8 cellular contexts compared by ENCODE assay signal in the genomic region with DNA sequence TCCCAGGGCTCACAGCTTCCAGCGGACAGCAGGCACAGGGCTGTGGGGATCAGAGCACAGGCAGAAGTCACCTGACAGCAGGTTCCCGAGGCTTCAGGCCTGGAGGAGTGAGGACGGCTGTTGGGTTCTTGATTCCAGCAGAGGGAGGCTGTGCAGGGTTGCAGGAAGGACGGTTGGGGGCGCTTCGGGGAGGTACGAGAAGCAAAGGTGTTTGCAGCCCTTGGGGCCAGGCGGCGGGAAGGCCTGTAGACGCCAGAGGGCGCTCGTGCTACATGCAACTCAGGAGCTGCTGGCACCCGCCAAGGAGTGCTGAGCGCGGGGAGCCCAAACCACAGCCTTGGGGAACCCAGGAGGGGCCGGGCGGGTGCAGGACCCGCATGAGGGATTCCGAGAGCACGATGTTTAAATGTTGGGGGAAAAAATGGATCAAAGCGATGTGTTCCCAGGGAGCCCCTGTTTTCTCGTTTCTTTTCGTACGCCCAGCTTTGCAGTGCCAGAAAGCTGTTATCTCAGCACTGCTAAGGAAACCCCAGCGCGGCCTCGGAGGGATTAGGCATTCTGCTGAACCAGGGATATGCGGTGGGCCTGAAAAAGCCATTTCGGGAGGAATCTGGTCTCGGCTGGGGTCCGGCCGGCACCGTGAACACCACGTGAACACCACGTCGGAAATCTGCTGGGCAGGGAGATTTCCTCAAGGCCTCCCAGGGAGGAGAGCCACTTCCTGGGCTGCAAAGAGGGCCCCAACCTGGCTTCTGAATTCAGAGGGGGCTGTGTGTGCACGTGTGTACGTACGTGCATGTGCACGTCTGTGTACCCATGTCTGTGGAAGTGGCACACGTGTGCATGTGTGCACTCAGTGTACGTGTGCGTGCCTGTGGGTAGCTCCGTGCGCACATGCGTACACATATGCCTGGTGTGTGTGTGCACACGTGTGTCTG.
DNase-seq lines count a peak whose midpoint lies in the region; ATAC-seq and TF ChIP-seq lines count a peak whose summit lies in the region.

No MANE protein-coding gene starts in this region.

- H3K9me3 Mint-ChIP-seq in Caco-2 (ENCODE audit: unreplicated experiment) (no peaks in the 10 kb centered on the region), nephron progenitor cell (no peaks in the 10 kb centered on the region)
- H3K9me3 Mint-ChIP-seq in activated T-helper 2 cell treated with anti-CD3 and anti-CD28 coated beads, Interferon-gamma antibody, Interleukin-2, Interleukin-4, amounts not matched to agents 10 μg/mL and 5 μg/mL and 100 μg/mL, durations not matched to agents 14 hours and 24 hours and 36 hours = no peaks in the 10 kb centered on the region

- H3K36me3 ChIP-seq in Caco-2 (ENCODE audit: control insufficient read depth, insufficient read depth, low read length) (no peaks in the 10 kb centered on the region), Loucy (ENCODE audit: insufficient read depth, low read length) (no peaks in the 10 kb centered on the region), RWPE2 (ENCODE audit: low read depth) (no peaks in the 10 kb centered on the region)

- H3K9ac ChIP-seq in Loucy (ENCODE audit: low read depth, low read length, poor library complexity, severe bottlenecking) = peak overlapping the region; percentile 58

- TF ChIP-seq CTCF in Caco-2 (IDR thresholded peaks at IDR 0.05; ENCODE audit: insufficient read depth in 1 of 2, low read depth in 1 of 2, low read length in 1 of 2, severe bottlenecking in 1 of 2, unreplicated experiment in 1 of 2) (peak; percentile 98 to 99), Loucy (conservative IDR thresholded peaks at IDR 0.05; ENCODE audit: low read length) (peak; percentile 99), RWPE2 (IDR thresholded peaks at IDR 0.05; ENCODE audit: poor library complexity, severe bottlenecking) (peak; percentile 96), nephron progenitor cell (IDR thresholded peaks at IDR 0.05) (peak; percentile 99)

- peak overlapping the region; percentile 73 for H3K4me2 ChIP-seq in Loucy (ENCODE audit: low read depth, low read length, poor library complexity, severe bottlenecking)

- DNase-seq in Caco-2 (peak; percentile 92 to 95), RWPE2 (ENCODE audit: low spot score) (peak; percentile 89), fibroblast of the conjunctiva (ENCODE audit: low read depth) (peak; percentile 87), nephron progenitor cell (peak; percentile 99)
- peak; percentile 84 for DNase-seq in activated T-helper 2 cell treated with anti-CD3 and anti-CD28 coated beads, Interferon-gamma antibody, Interleukin-2, Interleukin-4, amounts not matched to agents 10 μg/mL and 5 μg/mL and 100 μg/mL, durations not matched to agents 14 hours and 24 hours and 36 hours (ENCODE audit: low spot score)
- peak; percentile 77 to 92 (median 86) for DNase-seq in stimulated activated naive CD4-positive, alpha-beta T cell (lab: John Stamatoyannopoulos, UW)

- H3K27me3 ChIP-seq in Caco-2 (replicated peaks; ENCODE audit: control insufficient read depth, insufficient read depth, low read length) = no peaks in the 10 kb centered on the region
- H3K27me3 ChIP-seq in Loucy (ENCODE audit: insufficient read depth, low read length, poor library complexity, severe bottlenecking) = no peaks in the 10 kb centered on the region
- no peaks in the 10 kb centered on the region for H3K27me3 ChIP-seq in RWPE2 (ENCODE audit: insufficient read depth, poor library complexity, severe bottlenecking)

- no peaks in the 10 kb centered on the region for H4K20me1 ChIP-seq in Loucy (ENCODE audit: insufficient read depth, low read length, poor library complexity, severe bottlenecking)

- BruUV-seq in Caco-2 (replicated peaks; lab: Mats Ljungman, UMichigan) = no TSS peak

- H3K27ac ChIP-seq in RWPE2 (ENCODE audit: poor library complexity, severe bottlenecking) = peak overlapping the region; percentile 73

- no peaks in the 10 kb centered on the region for H3F3A ChIP-seq in Loucy (ENCODE audit: low read depth)

- H3K4me1 Mint-ChIP-seq in Caco-2 (ENCODE audit: low read depth, unreplicated experiment) (no peaks in the 10 kb centered on the region), nephron progenitor cell (peaks cover 31% of the 10 kb centered on the region)
- H3K4me1 Mint-ChIP-seq in activated T-helper 2 cell treated with anti-CD3 and anti-CD28 coated beads, Interferon-gamma antibody, Interleukin-2, Interleukin-4, amounts not matched to agents 10 μg/mL and 5 μg/mL and 100 μg/mL, durations not matched to agents 14 hours and 24 hours and 36 hours (ENCODE audit: low read depth) = peaks cover 7% of the 10 kb centered on the region

- H3K36me3 Mint-ChIP-seq in Caco-2 (ENCODE audit: insufficient read depth, unreplicated experiment) (no peaks in the 10 kb centered on the region), nephron progenitor cell (ENCODE audit: low read depth) (no peaks in the 10 kb centered on the region)
- H3K36me3 Mint-ChIP-seq in activated T-helper 2 cell treated with anti-CD3 and anti-CD28 coated beads, Interferon-gamma antibody, Interleukin-2, Interleukin-4, amounts not matched to agents 10 μg/mL and 5 μg/mL and 100 μg/mL, durations not matched to agents 14 hours and 24 hours and 36 hours (ENCODE audit: low read depth) = no peaks in the 10 kb centered on the region

- H3K79me2 ChIP-seq in Loucy (ENCODE audit: insufficient read depth, low read length) = no peaks in the 10 kb centered on the region

- no peak overlapping the region for H3K4me3 Mint-ChIP-seq in Caco-2 (ENCODE audit: unreplicated experiment)
- no peak overlapping the region for H3K4me3 Mint-ChIP-seq in activated T-helper 2 cell treated with anti-CD3 and anti-CD28 coated beads, Interferon-gamma antibody, Interleukin-2, Interleukin-4, amounts not matched to agents 10 μg/mL and 5 μg/mL and 100 μg/mL, durations not matched to agents 14 hours and 24 hours and 36 hours (ENCODE audit: low read depth)
- peak overlapping the region; percentile 48 for H3K4me3 Mint-ChIP-seq in nephron progenitor cell

- no peak overlapping the region for H3K4me3 ChIP-seq in Caco-2 (ENCODE audit: low read depth, low read length)
- peak overlapping the region; percentile 61 for H3K4me3 ChIP-seq in Loucy (ENCODE audit: low read length, poor library complexity, severe bottlenecking)
- no peak overlapping the region for H3K4me3 ChIP-seq in RWPE2 (ENCODE audit: severe bottlenecking)

- no peaks in the 10 kb centered on the region for H3K9me2 ChIP-seq in Loucy (replicated peaks; ENCODE audit: low read depth, low read length)

- peak overlapping the region; percentile 17; the same call in 1 of the 2 replicates for H2AFZ ChIP-seq in Loucy (ENCODE audit: low read length)

- H3K4me1 ChIP-seq in Caco-2 = peaks cover 21% of the 10 kb centered on the region
- peaks cover 21% of the 10 kb centered on the region for H3K4me1 ChIP-seq in Loucy (ENCODE audit: insufficient read depth, low read length, poor library complexity, severe bottlenecking)
- H3K4me1 ChIP-seq in RWPE2 (ENCODE audit: insufficient read depth, poor library complexity, severe bottlenecking) = peaks cover 17% of the 10 kb centered on the region

- no peaks in the 10 kb centered on the region for H3K27me3 Mint-ChIP-seq in Caco-2 (ENCODE audit: insufficient read depth, unreplicated experiment)
- no peaks in the 10 kb centered on the region for H3K27me3 Mint-ChIP-seq in activated T-helper 2 cell treated with anti-CD3 and anti-CD28 coated beads, Interferon-gamma antibody, Interleukin-2, Interleukin-4, amounts not matched to agents 10 μg/mL and 5 μg/mL and 100 μg/mL, durations not matched to agents 14 hours and 24 hours and 36 hours (ENCODE audit: low read depth)
- H3K27me3 Mint-ChIP-seq in nephron progenitor cell (ENCODE audit: low read depth, poor library complexity) = peaks cover 12% of the 10 kb centered on the region

- POLR2A ChIA-PET in Caco-2 (lab: Charles Lee) = interaction anchor here (0.5 to 1.2 kb wide), 2 partner anchors 133 to 352 kb away, joined by 3 to 5 read pairs; a partner anchor contains a TSS

- peak; percentile 76 for ATAC-seq in GM21619 (IDR thresholded peaks at IDR 0.05; ENCODE audit: unreplicated experiment)
- ATAC-seq in RWPE2 (ENCODE audit: low read depth) = peak; percentile 62

- peak overlapping the region; percentile 37 for H3K27ac Mint-ChIP-seq in Caco-2 (ENCODE audit: unreplicated experiment)
- peak overlapping the region; percentile 11 for H3K27ac Mint-ChIP-seq in activated T-helper 2 cell treated with anti-CD3 and anti-CD28 coated beads, Interferon-gamma antibody, Interleukin-2, Interleukin-4, amounts not matched to agents 10 μg/mL and 5 μg/mL and 100 μg/mL, durations not matched to agents 14 hours and 24 hours and 36 hours
- H3K27ac Mint-ChIP-seq in nephron progenitor cell = peak overlapping the region; percentile 74

- H3K9me3 ChIP-seq in Caco-2 (no peaks in the 10 kb centered on the region), Loucy (ENCODE audit: insufficient read depth, low read depth, low read length) (no peaks in the 10 kb centered on the region), RWPE2 (ENCODE audit: severe bottlenecking) (no peaks in the 10 kb centered on the region)

- intact Hi-C loops in Caco-2 (cut with micrococcal nuclease; ENCODE audit: unreplicated experiment) = loop anchor here (1.0 to 5.0 kb wide), 6 partner anchors 80 to 397 kb away; no protein-coding TSS in a partner anchor
- intact Hi-C loops in activated T-helper 2 cell treated with anti-CD3 and anti-CD28 coated beads, Interferon-gamma antibody, Interleukin-2, Interleukin-4, amounts not matched to agents 10 μg/mL and 5 μg/mL and 100 μg/mL, durations not matched to agents 14 hours and 24 hours and 36 hours (cut with micrococcal nuclease) = loop anchor here (1.0 to 5.0 kb wide), 3 partner anchors 226 to 359 kb away; no protein-coding TSS in a partner anchor

- CTCF ChIA-PET in Caco-2 (lab: Charles Lee) = interaction anchor here (0.6 to 5.8 kb wide), 14 partner anchors 21 to 409 kb away, joined by 3 to 131 read pairs (median 4); a partner anchor contains a TSS

Comparison
In these comparisons a context has a peak if more than half of its experiments do, and no peak if none do; other contexts are left out.
1. H3K27ac Mint-ChIP-seq: peak in every context shown above with its lines; median percentile 74 in nephron progenitor cell; 37 in Caco-2; 11 in activated T-helper 2 cell treated with anti-CD3 and anti-CD28 coated beads, Interferon-gamma antibody, Interleukin-2, Interleukin-4, amounts not matched to agents 10 μg/mL and 5 μg/mL and 100 μg/mL, durations not matched to agents 14 hours and 24 hours and 36 hours.